ENCODE assay signal across 28 cellular contexts in genomic region chr3:30077746-30078145, GRCh38.
"Had no signal": no experiment of that assay in that cellular context is flagged by ENCODE, and none has a peak within 500 bp of the region (broad histone marks: within the 10 kb centered on the region; RNA-seq: fewer than 3 reads in every experiment).

No MANE protein-coding gene starts in this region.

- H3K27ac Mint-ChIP-seq: dendritic cell treated with granulocyte-macrophage colony-stimulating factor and Interleukin-4, amounts not matched to agents 40 ng/mL and 50 ng/mL, for 4 days; effector memory CD8-positive, alpha-beta T cell; endodermal cell; immature natural killer cell; mesothelial cell of epicardium; naive B cell had no signal

- H3K9me3 Mint-ChIP-seq: dendritic cell treated with granulocyte-macrophage colony-stimulating factor and Interleukin-4, amounts not matched to agents 40 ng/mL and 50 ng/mL, for 4 days; effector memory CD8-positive, alpha-beta T cell; immature natural killer cell had no signal

- H3K4me3 Mint-ChIP-seq: dendritic cell treated with granulocyte-macrophage colony-stimulating factor and Interleukin-4, amounts not matched to agents 40 ng/mL and 50 ng/mL, for 4 days; effector memory CD8-positive, alpha-beta T cell; endodermal cell; immature natural killer cell; mesothelial cell of epicardium; naive B cell had no signal

- H3K27me3 Mint-ChIP-seq: dendritic cell treated with granulocyte-macrophage colony-stimulating factor and Interleukin-4, amounts not matched to agents 40 ng/mL and 50 ng/mL, for 4 days; effector memory CD8-positive, alpha-beta T cell; naive B cell had no signal

- H3K27ac ChIP-seq: esophagus squamous epithelium, heart right ventricle, left lung, lower lobe of right lung had no signal

- H3K36me3 ChIP-seq: colonic mucosa, esophagus squamous epithelium, gastrocnemius medialis, heart right ventricle, left lung, lower lobe of right lung had no signal

- H3K27me3 ChIP-seq: colonic mucosa, esophagus squamous epithelium, gastrocnemius medialis, heart right ventricle, left lung had no signal

- H3K9me3 ChIP-seq: colonic mucosa, esophagus squamous epithelium, gastrocnemius medialis, left lung, lower lobe of right lung, mucosa of descending colon had no signal

- H3K4me1 ChIP-seq: esophagus squamous epithelium, heart right ventricle, left lung, lower lobe of right lung had no signal

- H3K36me3 Mint-ChIP-seq: immature natural killer cell, naive B cell had no signal

- H3K4me1 Mint-ChIP-seq: immature natural killer cell had no signal

- ATAC-seq: effector memory CD8-positive, alpha-beta T cell; esophagus mucosa; gastrocnemius medialis; heart right ventricle; left cardiac atrium; left lung; left ventricle myocardium superior; lower lobe of right lung; mucosa of descending colon had no signal

- DNase-seq: colonic mucosa; cortex of kidney; effector CD8-positive, alpha-beta T cell; effector memory CD8-positive, alpha-beta T cell; endodermal cell; erythroblast; esophagus squamous epithelium; foreskin fibroblast; foreskin melanocyte; gastrocnemius medialis; glutamatergic neuron; head of caudate nucleus; heart right ventricle; hypothalamus; immature natural killer cell; islet precursor cell; kidney; kidney glomerular epithelial cell; left cardiac atrium; left lung; left ventricle myocardium superior; lower lobe of right lung; mesenchymal stem cell; mucosa of descending colon; naive B cell had no signal

- H3K4me3 ChIP-seq: colonic mucosa, esophagus squamous epithelium, gastrocnemius medialis, heart right ventricle, left lung, lower lobe of right lung, mucosa of descending colon had no signal
